8 cellular contexts compared by ENCODE assay signal in genomic region chr9:133991211-133991921, GRCh38. TPM values are rescaled to one million over a fixed set of nuclear protein-coding genes. Genes with fewer than 3 reads are reported as not detected.
A peak's percentile ranks its signal among the peaks of the same experiment; 100 is the strongest.
DNase-seq lines count a peak whose midpoint lies in the region; ATAC-seq and TF ChIP-seq lines count a peak whose summit lies in the region.

No MANE protein-coding gene starts in this region.

- no peaks in the 10 kb centered on the region for H3K36me3 Mint-ChIP-seq in activated naive CD8-positive, alpha-beta T cell treated with anti-CD3 and anti-CD28 coated beads for 36 hours

- DNase-seq in NCI-H1092 treated with DMSO at 0.1 percent for 48 hours (lab: John Stamatoyannopoulos, UW) (peak; percentile 42), NCI-H1092 (lab: John Stamatoyannopoulos, UW) (no peak), iPS-NIHi11 (ENCODE audit: low spot score) (peak; percentile 53), stomach (no peak), kidney glomerular epithelial cell (lab: John Stamatoyannopoulos, UW) (no peak)
- DNase-seq in activated naive CD8-positive, alpha-beta T cell treated with anti-CD3 and anti-CD28 coated beads for 36 hours, result peak; percentile 20
- DNase-seq in effector CD8-positive, alpha-beta T cell (lab: John Stamatoyannopoulos, UW), result no peak

- no peaks in the 10 kb centered on the region for H3K9me3 ChIP-seq in stomach

- H3K27me3 Mint-ChIP-seq in activated naive CD8-positive, alpha-beta T cell treated with anti-CD3 and anti-CD28 coated beads for 36 hours, result peaks cover 26% of the 10 kb centered on the region

- H3K36me3 ChIP-seq in stomach, result no peaks in the 10 kb centered on the region

- H3K4me3 ChIP-seq in stomach, result peak overlapping the region; percentile 67 to 79 (median 75)

- H3K27ac Mint-ChIP-seq in activated naive CD8-positive, alpha-beta T cell treated with anti-CD3 and anti-CD28 coated beads for 36 hours, result no peak overlapping the region

- peaks cover 0 to 34% (median 0%) of the 10 kb centered on the region in 3 donors for H3K27me3 ChIP-seq in stomach

- ATAC-seq in HG03097 (IDR thresholded peaks at IDR 0.05; ENCODE audit: low FRiP score, unreplicated experiment), result peak; percentile 10

- peak overlapping the region; percentile 48 for H3K4me3 Mint-ChIP-seq in activated naive CD8-positive, alpha-beta T cell treated with anti-CD3 and anti-CD28 coated beads for 36 hours

- peaks cover 2% of the 10 kb centered on the region for H3K4me1 Mint-ChIP-seq in activated naive CD8-positive, alpha-beta T cell treated with anti-CD3 and anti-CD28 coated beads for 36 hours

- no peak for TF ChIP-seq CTCF in stomach (IDR thresholded peaks at IDR 0.05)

- intact Hi-C loops in stomach (cut with DNase I; ENCODE audit: low total_unique reads), result no loop called here

- H3K27ac ChIP-seq in stomach, result peak overlapping the region; percentile 5 to 95 (median 81)

- TF ChIP-seq EP300 in stomach (IDR thresholded peaks at IDR 0.05), result no peak

- WGBS in stomach, 5 donors, result 0 to 4% (median 1%) methylated on average over 51 to 82 of the region's 82 CpGs

- no peak for TF ChIP-seq POLR2A in stomach (IDR thresholded peaks at IDR 0.05)

- H3K9me3 Mint-ChIP-seq in activated naive CD8-positive, alpha-beta T cell treated with anti-CD3 and anti-CD28 coated beads for 36 hours, result no peaks in the 10 kb centered on the region

- peaks cover 29 to 41% (median 38%) of the 10 kb centered on the region in 4 donors for H3K4me1 ChIP-seq in stomach

RNA-seq across cellular contexts. Expression of gene VAV2, which starts 0.8 kb away (rescaled TPM):
- 1 to 10 TPM; 4.2 TPM for total RNA-seq in activated naive CD8-positive, alpha-beta T cell treated with anti-CD3 and anti-CD28 coated beads for 36 hours
- total RNA-seq in stomach, result 10 to 100 TPM in 2 of 5 donors, 1 to 10 TPM in 3; 4.1 to 14.2 (median 6.7) TPM
- polyA plus RNA-seq in stomach, result 1 to 10 TPM; 4.1 to 7.8 (median 7.3) TPM

RNA-seq across cellular contexts. Expression of gene BRD3OS, which starts 33.9 kb away (rescaled TPM):
- 10 to 100 TPM; 12.6 to 12.7 TPM for total RNA-seq in activated naive CD8-positive, alpha-beta T cell treated with anti-CD3 and anti-CD28 coated beads for 36 hours
- total RNA-seq in stomach, result 10 to 100 TPM in 1 of 5 donors, 1 to 10 TPM in 3, not detected in 1; 2.4 to 12.0 (median 4.4) TPM
- polyA plus RNA-seq in stomach, result 1 to 10 TPM; 4.7 to 9.0 (median 8.2) TPM

Comparison
In these comparisons a context has a peak if more than half of its experiments do, and no peak if none do; other contexts are left out.
1. DNase-seq: peak in NCI-H1092 treated with DMSO at 0.1 percent for 48 hours (single experiment), activated naive CD8-positive, alpha-beta T cell treated with anti-CD3 and anti-CD28 coated beads for 36 hours (single experiment) and iPS-NIHi11 (single experiment); none in NCI-H1092 (single experiment), stomach (single experiment), kidney glomerular epithelial cell (single experiment) and effector CD8-positive, alpha-beta T cell (single experiment).